Comparison of ENCODE assay signal across 15 cellular contexts in genomic region chr14:93971635-93972027, GRCh38. TPM values are rescaled to one million over a fixed set of nuclear protein-coding genes. Genes with fewer than 3 reads are reported as not detected.
DNase-seq lines count a peak whose midpoint lies in the region; ATAC-seq and TF ChIP-seq lines count a peak whose summit lies in the region.
"Had no signal": no experiment of that assay in that cellular context is flagged by ENCODE, and none has a peak within 500 bp of the region (broad histone marks: within the 10 kb centered on the region; RNA-seq: fewer than 3 reads in every experiment).

No MANE protein-coding gene starts in this region.

- H3K27ac ChIP-seq in SJSA1 (peak overlapping the region; percentile 58; the same call in 1 of the 2 replicates), ovary (no peak overlapping the region)
- H3K27ac ChIP-seq: neutrophil, PC-9 had no signal

- no peak for TF ChIP-seq CTCF in ovary (IDR thresholded peaks at IDR 0.05)

- intact Hi-C loops in ovary (cut with DNase I), result no loop called here

- no peaks in the 10 kb centered on the region for H3K27me3 ChIP-seq in SJSA1 (replicated peaks)
- H3K27me3 ChIP-seq in ovary, result no peaks in the 10 kb centered on the region

- H3K36me3 Mint-ChIP-seq in activated T-cell treated with anti-CD3 and anti-CD28 coated beads, Interleukin-2, amount 50 U/mL, for 4 hours (ENCODE audit: insufficient read depth), result peaks cover 6% of the 10 kb centered on the region
- no peaks in the 10 kb centered on the region for H3K36me3 Mint-ChIP-seq in effector memory CD8-positive, alpha-beta T cell (ENCODE audit: insufficient read depth)
- H3K36me3 Mint-ChIP-seq in stimulated activated effector memory CD8-positive, alpha-beta T cell treated with anti-CD3 and anti-CD28 coated beads, Interleukin-12 subunit alpha, Interleukin-12 subunit beta, amount 100 ng/mL, for 72 hours, result peaks cover 13% of the 10 kb centered on the region

- WGBS in ovary, 3 donors, result 77 to 84% (median 78%) methylated on average over 3 of the region's 3 CpGs

- H3K4me1 ChIP-seq in SJSA1 (replicated peaks) (peaks cover 41% of the 10 kb centered on the region), ovary (ENCODE audit: insufficient read depth) (no peaks in the 10 kb centered on the region)

- H3K9me3 ChIP-seq in SJSA1 (replicated peaks), result no peaks in the 10 kb centered on the region
- no peaks in the 10 kb centered on the region for H3K9me3 ChIP-seq in ovary
- H3K9me3 ChIP-seq: neutrophil had no signal

- TF ChIP-seq EP300 in ovary (IDR thresholded peaks at IDR 0.05), result no peak

- peak overlapping the region; percentile 90 to 94 for H3K27ac Mint-ChIP-seq in effector memory CD8-positive, alpha-beta T cell
- peak overlapping the region; percentile 92 for H3K27ac Mint-ChIP-seq in stimulated activated effector memory CD8-positive, alpha-beta T cell treated with anti-CD3 and anti-CD28 coated beads, Interleukin-12 subunit alpha, Interleukin-12 subunit beta, amount 100 ng/mL, for 72 hours

- no peak for TF ChIP-seq POLR2A in ovary (IDR thresholded peaks at IDR 0.05)

- no peak for ATAC-seq in activated T-cell treated with anti-CD3 and anti-CD28 coated beads, Interleukin-2, amount 50 U/mL, for 4 hours
- ATAC-seq in effector memory CD8-positive, alpha-beta T cell (replicated peaks), result no peak
- peak; percentile 49 for ATAC-seq in stimulated activated effector memory CD8-positive, alpha-beta T cell treated with anti-CD3 and anti-CD28 coated beads, Interleukin-12 subunit alpha, Interleukin-12 subunit beta, amount 100 ng/mL, for 72 hours

- H3K27me3 Mint-ChIP-seq in activated T-cell treated with anti-CD3 and anti-CD28 coated beads, Interleukin-2, amount 50 U/mL, for 4 hours (ENCODE audit: low read depth), result peaks cover 8% of the 10 kb centered on the region
- no peaks in the 10 kb centered on the region for H3K27me3 Mint-ChIP-seq in effector memory CD8-positive, alpha-beta T cell

- peaks cover 7% of the 10 kb centered on the region for H3K9me3 Mint-ChIP-seq in activated T-cell treated with anti-CD3 and anti-CD28 coated beads, Interleukin-2, amount 50 U/mL, for 4 hours
- peaks cover 0 to 1% of the 10 kb centered on the region in 2 donors for H3K9me3 Mint-ChIP-seq in effector memory CD8-positive, alpha-beta T cell
- H3K9me3 Mint-ChIP-seq in stimulated activated effector memory CD8-positive, alpha-beta T cell treated with anti-CD3 and anti-CD28 coated beads, Interleukin-12 subunit alpha, Interleukin-12 subunit beta, amount 100 ng/mL, for 72 hours, result no peaks in the 10 kb centered on the region

- no peak for DNase-seq in activated T-cell treated with anti-CD3 and anti-CD28 coated beads, Interleukin-2, amount 50 U/mL, for 4 hours
- DNase-seq in activated T-cell treated with anti-CD3 and anti-CD28 coated beads, Interleukin-2, amount 50 U/mL, for 48 hours, result no peak
- DNase-seq in SJSA1 (ENCODE audit: low read depth in 1 of 2, low spot score in 2 of 2) (no peak), NCI-H526 (lab: John Stamatoyannopoulos, UW) (no peak), NCI-H1105 (lab: John Stamatoyannopoulos, UW) (no peak), ovary (no peak)
- no peak for DNase-seq in effector memory CD8-positive, alpha-beta T cell
- no peak for DNase-seq in stimulated activated effector memory CD8-positive, alpha-beta T cell treated with anti-CD3 and anti-CD28 coated beads, Interleukin-12 subunit alpha, Interleukin-12 subunit beta, amount 100 ng/mL, for 72 hours (ENCODE audit: low spot score in 2 of 2)
- DNase-seq: DMS153, GOT3, PC-9, T-helper 9 cell had no signal

- H3K36me3 ChIP-seq in SJSA1 (no peaks in the 10 kb centered on the region), ovary (no peaks in the 10 kb centered on the region)
- H3K36me3 ChIP-seq: neutrophil had no signal

- peaks cover 46% of the 10 kb centered on the region for H3K4me1 Mint-ChIP-seq in activated T-cell treated with anti-CD3 and anti-CD28 coated beads, Interleukin-2, amount 50 U/mL, for 4 hours (ENCODE audit: low read depth)
- H3K4me1 Mint-ChIP-seq in effector memory CD8-positive, alpha-beta T cell (ENCODE audit: low read depth in 2 of 2), result peaks cover 31 to 38% of the 10 kb centered on the region in 2 donors
- H3K4me1 Mint-ChIP-seq in stimulated activated effector memory CD8-positive, alpha-beta T cell treated with anti-CD3 and anti-CD28 coated beads, Interleukin-12 subunit alpha, Interleukin-12 subunit beta, amount 100 ng/mL, for 72 hours, result peaks cover 94% of the 10 kb centered on the region

- H3K4me3 Mint-ChIP-seq in activated T-cell treated with anti-CD3 and anti-CD28 coated beads, Interleukin-2, amount 50 U/mL, for 4 hours, result peak overlapping the region; percentile 79
- H3K4me3 Mint-ChIP-seq in effector memory CD8-positive, alpha-beta T cell, result peak overlapping the region; percentile 87 to 89
- peak overlapping the region; percentile 75 for H3K4me3 Mint-ChIP-seq in stimulated activated effector memory CD8-positive, alpha-beta T cell treated with anti-CD3 and anti-CD28 coated beads, Interleukin-12 subunit alpha, Interleukin-12 subunit beta, amount 100 ng/mL, for 72 hours

- no peak overlapping the region; the same call in 1 of the 2 replicates for H3K4me3 ChIP-seq in SJSA1
- no peak overlapping the region for H3K4me3 ChIP-seq in ovary
- H3K4me3 ChIP-seq: PC-9 had no signal

RNA-seq across cellular contexts. Expression of gene ASB2, which starts 4.7 kb away (rescaled TPM):
- total RNA-seq in activated T-cell treated with anti-CD3 and anti-CD28 coated beads, Interleukin-2, amount 50 U/mL, for 4 hours, result 1 to 10 TPM; 8.2 to 9.9 (median 9.8) TPM
- 14.9 and 22.0 TPM in 2 replicates for total RNA-seq in SJSA1 (2014; rRNA removed; shearing (Covaris generic))
- 10 to 100 TPM in 1 of 7 donors, 1 to 10 TPM in 6; 1.3 to 25.6 (median 3.0) TPM for total RNA-seq in ovary
- 10 to 100 TPM in 1 of 2 donors, 1 to 10 TPM in 1; 2.6 to 18.8 TPM for polyA plus RNA-seq in ovary
- total RNA-seq: endothelial cell of umbilical vein, PC-9 had no signal
- polyA plus RNA-seq: endothelial cell of umbilical vein had no signal

RNA-seq across cellular contexts. Expression of gene CCDC197, which starts 25.5 kb away (rescaled TPM):
- under 1 TPM in 1 of 3 donors, not detected in 2; 0.35 TPM for total RNA-seq in activated T-cell treated with anti-CD3 and anti-CD28 coated beads, Interleukin-2, amount 50 U/mL, for 4 hours
- total RNA-seq in SJSA1 (2014; rRNA removed; shearing (Covaris generic)), result not detected in 2 replicates
- total RNA-seq in ovary, result not detected
- polyA plus RNA-seq in ovary, result not detected
- total RNA-seq: endothelial cell of umbilical vein, left lobe of liver, PC-9 had no signal
- polyA plus RNA-seq: endothelial cell of umbilical vein had no signal

RNA-seq across cellular contexts. Expression of gene FAM181A, which starts 44.5 kb away (rescaled TPM):
- not detected for total RNA-seq in activated T-cell treated with anti-CD3 and anti-CD28 coated beads, Interleukin-2, amount 50 U/mL, for 4 hours
- not detected in 2 replicates for total RNA-seq in SJSA1 (2014; rRNA removed; shearing (Covaris generic))
- 1 to 10 TPM in 1 of 7 donors, under 1 TPM in 4, not detected in 2; 0.37 to 4.9 (median 0.82) TPM for total RNA-seq in ovary
- polyA plus RNA-seq in ovary, result not detected
- total RNA-seq: endothelial cell of umbilical vein, left lobe of liver, PC-9 had no signal
- polyA plus RNA-seq: endothelial cell of umbilical vein had no signal

RNA-seq across cellular contexts. Expression of gene OTUB2, which starts 54.5 kb away (rescaled TPM):
- under 1 TPM; 0.50 to 0.54 (median 0.53) TPM for total RNA-seq in activated T-cell treated with anti-CD3 and anti-CD28 coated beads, Interleukin-2, amount 50 U/mL, for 4 hours
- 0.81 and 1.3 TPM in 2 replicates for total RNA-seq in SJSA1 (2014; rRNA removed; shearing (Covaris generic))
- 1 to 10 TPM in 3 of 7 donors, under 1 TPM in 4; 0.48 to 1.6 (median 0.76) TPM for total RNA-seq in ovary
- polyA plus RNA-seq in ovary, result 1 to 10 TPM in 1 of 2 donors, under 1 TPM in 1; 0.41 to 1.5 TPM
